Comparison of ENCODE assay signal across 8 cellular contexts in genomic region chr2:20651731-20652099, GRCh38. TPM values are rescaled to one million over a fixed set of nuclear protein-coding genes. Genes with fewer than 3 reads are reported as not detected.
DNase-seq lines count a peak whose midpoint lies in the region; ATAC-seq, FAIRE-seq and TF ChIP-seq lines count a peak whose summit lies in the region.

No MANE protein-coding gene starts in this region.

- DNase-seq in activated CD8-positive, alpha-beta memory T cell treated with anti-CD3 and anti-CD28 coated beads, Interleukin-2, amount 10 ng/mL, durations not matched to agents 7 days and 5 days = no peak
- DNase-seq in activated CD8-positive, alpha-beta memory T cell treated with anti-CD3 and anti-CD28 coated beads, Interleukin-2, amount 50 U/mL, for 4 hours = no peak
- DNase-seq in body of pancreas (no peak), memory B cell (ENCODE audit: low spot score in 2 of 2) (no peak), transverse colon (no peak), NCI-H1930 (lab: John Stamatoyannopoulos, UW) (no peak), SHP77 (lab: John Stamatoyannopoulos, UW) (no peak), H54 (ENCODE audit: insufficient read length, low spot score) (no peak)

- H3K36me3 Mint-ChIP-seq in activated CD8-positive, alpha-beta memory T cell treated with anti-CD3 and anti-CD28 coated beads, Interleukin-2, amount 10 ng/mL, durations not matched to agents 7 days and 5 days = no peaks in the 10 kb centered on the region
- no peaks in the 10 kb centered on the region for H3K36me3 Mint-ChIP-seq in memory B cell

- peak overlapping the region; percentile 87 for H3K27ac Mint-ChIP-seq in activated CD8-positive, alpha-beta memory T cell treated with anti-CD3 and anti-CD28 coated beads, Interleukin-2, amount 10 ng/mL, durations not matched to agents 7 days and 5 days
- H3K27ac Mint-ChIP-seq in memory B cell = peak overlapping the region; percentile 94

- H3K36me3 ChIP-seq in body of pancreas (replicated peaks in 1 of 2; ENCODE audit: insufficient read depth in 1 of 2, low read depth in 2 of 2) (no peaks in the 10 kb centered on the region), transverse colon (no peaks in the 10 kb centered on the region)

- H3K9me3 ChIP-seq in body of pancreas (no peaks in the 10 kb centered on the region), transverse colon (no peaks in the 10 kb centered on the region)

- WGBS in body of pancreas, 2 donors = 68 to 81% methylated on average over 7 of the region's 7 CpGs
- 74 to 95% methylated on average over 3 to 7 of the region's 7 CpGs for WGBS in transverse colon (ENCODE audit: low coverage in 1 of 2), 2 donors

- H3K27me3 ChIP-seq in body of pancreas = no peaks in the 10 kb centered on the region
- H3K27me3 ChIP-seq in transverse colon = no peaks in the 10 kb centered on the region

- CTCF ChIA-PET in activated CD8-positive, alpha-beta memory T cell treated with anti-CD3 and anti-CD28 coated beads, Interleukin-2, amount 10 ng/mL, durations not matched to agents 7 days and 5 days (lab: Charles Lee) = interaction anchor here (0.6 to 4.4 kb wide), 37 partner anchors 9 to 696 kb away, joined by 3 to 46 read pairs (median 6); partner anchors contain the start of genes GDF7 and RHOB

- peaks cover 14% of the 10 kb centered on the region for H3K27me3 Mint-ChIP-seq in activated CD8-positive, alpha-beta memory T cell treated with anti-CD3 and anti-CD28 coated beads, Interleukin-2, amount 10 ng/mL, durations not matched to agents 7 days and 5 days
- H3K27me3 Mint-ChIP-seq in memory B cell = peaks cover 3% of the 10 kb centered on the region

- peak overlapping the region; percentile 75 for H3K4me3 Mint-ChIP-seq in activated CD8-positive, alpha-beta memory T cell treated with anti-CD3 and anti-CD28 coated beads, Interleukin-2, amount 10 ng/mL, durations not matched to agents 7 days and 5 days
- H3K4me3 Mint-ChIP-seq in memory B cell = peak overlapping the region; percentile 88

- TF ChIP-seq POLR2A in body of pancreas (IDR thresholded peaks at IDR 0.05) (no peak), transverse colon (IDR thresholded peaks at IDR 0.05) (no peak), H54 (IDR thresholded peaks at IDR 0.05; ENCODE audit: low read depth, low read length) (no peak)

- no peak for FAIRE-seq in H54 (lab: Jason Lieb, UNC)

- H3K4me1 Mint-ChIP-seq in activated CD8-positive, alpha-beta memory T cell treated with anti-CD3 and anti-CD28 coated beads, Interleukin-2, amount 10 ng/mL, durations not matched to agents 7 days and 5 days = peaks cover 19% of the 10 kb centered on the region
- H3K4me1 Mint-ChIP-seq in memory B cell = peaks cover 33% of the 10 kb centered on the region

- intact Hi-C loops in body of pancreas (cut with DNase I) (no loop called here), transverse colon (cut with DNase I; ENCODE audit: low total_unique reads) (no loop called here)

- H3K4me3 ChIP-seq in body of pancreas = no peak overlapping the region
- H3K4me3 ChIP-seq in transverse colon = peak overlapping the region in 2 of 4 donors; percentile 88 to 91

- H3K4me1 ChIP-seq in body of pancreas = peaks cover 26% of the 10 kb centered on the region
- H3K4me1 ChIP-seq in transverse colon = peaks cover 23 to 38% (median 31%) of the 10 kb centered on the region in 4 donors

- in situ Hi-C loops in transverse colon (cut with MboI; ENCODE audit: low pct_ligation_motif_present in 1 of 4, low pct_unique_long_range_greater_than_20kb in 1 of 4, low sequenced_read_pairs in 3 of 4) = loop anchor here in 3 of 4 donors (25.0 kb wide), 1 partner anchor 461 kb away; the partner anchor contains the start of gene TDRD15 (in 3 of the 3)

- TF ChIP-seq CTCF in body of pancreas (IDR thresholded peaks at IDR 0.05) (no peak), transverse colon (IDR thresholded peaks at IDR 0.05) (no peak)

- no peak for ATAC-seq in activated CD8-positive, alpha-beta memory T cell treated with anti-CD3 and anti-CD28 coated beads, Interleukin-2, amount 10 ng/mL, durations not matched to agents 7 days and 5 days
- no peak for ATAC-seq in body of pancreas
- ATAC-seq in memory B cell (ENCODE audit: low read depth) = no peak

- H3K9me3 Mint-ChIP-seq in activated CD8-positive, alpha-beta memory T cell treated with anti-CD3 and anti-CD28 coated beads, Interleukin-2, amount 10 ng/mL, durations not matched to agents 7 days and 5 days (ENCODE audit: low read depth) = no peaks in the 10 kb centered on the region
- no peaks in the 10 kb centered on the region for H3K9me3 Mint-ChIP-seq in memory B cell

- H3K27ac ChIP-seq in body of pancreas (peak overlapping the region; percentile 83 to 91 (median 87)), transverse colon (peak overlapping the region; percentile 90 to 95 (median 94))

- TF ChIP-seq EP300 in transverse colon (IDR thresholded peaks at IDR 0.05; ENCODE audit: low read depth) = no peak

RNA-seq across cellular contexts. Expression of gene HS1BP3, which starts 0.8 kb away (rescaled TPM):
- 10 to 100 TPM; 12.8 to 12.9 TPM for total RNA-seq in activated CD8-positive, alpha-beta memory T cell treated with anti-CD3 and anti-CD28 coated beads, Interleukin-2, amount 10 ng/mL, durations not matched to agents 7 days and 5 days
- total RNA-seq in body of pancreas = 10 to 100 TPM; 21.1 to 23.1 TPM
- 10 to 100 TPM; 29.5 to 44.2 (median 33.1) TPM for total RNA-seq in transverse colon

RNA-seq across cellular contexts. Expression of gene GDF7, which starts 15.2 kb away (rescaled TPM):
- total RNA-seq in activated CD8-positive, alpha-beta memory T cell treated with anti-CD3 and anti-CD28 coated beads, Interleukin-2, amount 10 ng/mL, durations not matched to agents 7 days and 5 days = not detected
- total RNA-seq in body of pancreas = 1 to 10 TPM; 2.0 to 7.3 TPM
- 1 to 10 TPM in 1 of 4 donors, under 1 TPM in 3; 0.20 to 1.1 (median 0.58) TPM for total RNA-seq in transverse colon
